ENCODE assay signal across 26 cellular contexts in the genomic region with DNA sequence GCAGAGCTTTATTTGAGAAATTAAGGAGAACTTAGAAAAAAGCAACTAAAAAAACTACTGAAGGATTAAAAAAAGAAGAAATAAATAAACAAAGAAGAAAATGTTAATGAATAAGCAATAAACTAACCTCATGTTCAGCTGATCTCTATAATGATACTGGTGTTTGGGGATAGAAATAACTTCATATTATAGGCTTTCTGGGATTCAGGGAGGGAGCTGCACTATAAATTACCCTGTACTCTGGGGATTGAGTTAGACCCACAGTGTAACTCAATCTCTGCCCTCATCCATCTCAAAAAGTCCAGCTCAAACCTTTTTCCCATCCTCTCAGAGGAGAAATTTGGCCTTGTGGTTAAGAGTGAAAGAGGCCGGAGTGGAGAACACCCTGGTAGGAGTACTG. TPM values are rescaled to one million over a fixed set of nuclear protein-coding genes. Genes with fewer than 3 reads are reported as not detected.
"Had no signal": no experiment of that assay in that cellular context is flagged by ENCODE, and none has a peak within 500 bp of the region (broad histone marks: within the 10 kb centered on the region; RNA-seq: fewer than 3 reads in every experiment).

No MANE protein-coding gene starts in this region.

- H3K4me2 ChIP-seq: hepatocyte had no signal

- H3K4me1 ChIP-seq: colonic mucosa had no signal

- H3K9me3 Mint-ChIP-seq: dendritic cell treated with granulocyte-macrophage colony-stimulating factor and Interleukin-4, amounts not matched to agents 40 ng/mL and 50 ng/mL, for 4 days; endodermal cell; neural crest cell; stimulated activated naive B cell treated with anti-CD40 and anti-IgM and Interleukin-4, amounts not matched to agents 10 μg/mL and 1 μg/mL and 100 μg/mL, for 72 hours; stimulated activated naive CD8-positive, alpha-beta T cell treated with anti-CD3 and anti-CD28 coated beads, Interleukin-15, Interleukin-2, amounts not matched to agents 100 ng/mL and 50 ng/mL, for 24 hours had no signal

- H3K36me3 ChIP-seq: colonic mucosa, gastroesophageal sphincter, heart left ventricle, left lung, pancreas, right lobe of liver, thoracic aorta, vagina had no signal

- H3K4me3 ChIP-seq: colonic mucosa, gastroesophageal sphincter, heart left ventricle, hepatocyte, left lung, pancreas, right lobe of liver, thoracic aorta, vagina had no signal

- H3K4me1 Mint-ChIP-seq: natural killer cell; stimulated activated naive B cell treated with anti-CD40 and anti-IgM and Interleukin-4, amounts not matched to agents 10 μg/mL and 1 μg/mL and 100 μg/mL, for 72 hours had no signal

- H2AFZ ChIP-seq: hepatocyte had no signal

- H3K4me3 Mint-ChIP-seq: dendritic cell treated with granulocyte-macrophage colony-stimulating factor and Interleukin-4, amounts not matched to agents 40 ng/mL and 50 ng/mL, for 4 days; endodermal cell; natural killer cell; neural crest cell; stimulated activated naive B cell treated with anti-CD40 and anti-IgM and Interleukin-4, amounts not matched to agents 10 μg/mL and 1 μg/mL and 100 μg/mL, for 72 hours; stimulated activated naive CD8-positive, alpha-beta T cell treated with anti-CD3 and anti-CD28 coated beads, Interleukin-15, Interleukin-2, amounts not matched to agents 100 ng/mL and 50 ng/mL, for 24 hours had no signal

- ATAC-seq: esophagus mucosa; foreskin keratinocyte; gastroesophageal sphincter; heart left ventricle; left lung; natural killer cell; pancreas; right lobe of liver; stimulated activated naive B cell treated with anti-CD40 and anti-IgM and Interleukin-4, amounts not matched to agents 10 μg/mL and 1 μg/mL and 100 μg/mL, for 72 hours had no signal

- H3K36me3 Mint-ChIP-seq: natural killer cell; stimulated activated naive B cell treated with anti-CD40 and anti-IgM and Interleukin-4, amounts not matched to agents 10 μg/mL and 1 μg/mL and 100 μg/mL, for 72 hours had no signal

- H3K9me3 ChIP-seq: colonic mucosa, gastroesophageal sphincter, heart left ventricle, left lung, pancreas, right lobe of liver, thoracic aorta, vagina had no signal

- H3K27ac Mint-ChIP-seq: dendritic cell treated with granulocyte-macrophage colony-stimulating factor and Interleukin-4, amounts not matched to agents 40 ng/mL and 50 ng/mL, for 4 days; endodermal cell; natural killer cell; stimulated activated naive B cell treated with anti-CD40 and anti-IgM and Interleukin-4, amounts not matched to agents 10 μg/mL and 1 μg/mL and 100 μg/mL, for 72 hours; stimulated activated naive CD8-positive, alpha-beta T cell treated with anti-CD3 and anti-CD28 coated beads, Interleukin-15, Interleukin-2, amounts not matched to agents 100 ng/mL and 50 ng/mL, for 24 hours had no signal

- H3K79me2 ChIP-seq: hepatocyte had no signal

- DNase-seq: colonic mucosa; effector CD8-positive, alpha-beta T cell; endodermal cell; foreskin keratinocyte; heart left ventricle; kidney; left lung; mammary epithelial cell; natural killer cell; pancreas; right lobe of liver; small intestine; stimulated activated CD4-positive, alpha-beta T cell treated with anti-CD3 and anti-CD28 coated beads, Interleukin-15, amount 100 ng/mL, for 24 hours; stimulated activated CD4-positive, alpha-beta T cell treated with anti-CD3 and anti-CD28 coated beads, Interleukin-2, amount 100 ng/mL, for 48 hours; stimulated activated naive B cell treated with anti-CD40 and anti-IgM and Interleukin-4, amounts not matched to agents 10 μg/mL and 1 μg/mL and 100 μg/mL, for 72 hours; trophoblast cell had no signal

- H3K27me3 ChIP-seq: colonic mucosa, foreskin keratinocyte, gastroesophageal sphincter, heart left ventricle, hepatocyte, left lung, pancreas, right lobe of liver, vagina had no signal

- H3K27me3 Mint-ChIP-seq: dendritic cell treated with granulocyte-macrophage colony-stimulating factor and Interleukin-4, amounts not matched to agents 40 ng/mL and 50 ng/mL, for 4 days had no signal

- H3K27ac ChIP-seq: colonic mucosa, epithelial cell of prostate, foreskin keratinocyte, gastroesophageal sphincter, heart left ventricle, hepatocyte, pancreas, right lobe of liver, vagina had no signal

RNA-seq across cellular contexts. Expression of a gene that starts 33.8 kb away (rescaled TPM):
- total RNA-seq: mononuclear cell, natural killer cell had no signal
